ENCODE assay signal across 8 cellular contexts in the genomic region with DNA sequence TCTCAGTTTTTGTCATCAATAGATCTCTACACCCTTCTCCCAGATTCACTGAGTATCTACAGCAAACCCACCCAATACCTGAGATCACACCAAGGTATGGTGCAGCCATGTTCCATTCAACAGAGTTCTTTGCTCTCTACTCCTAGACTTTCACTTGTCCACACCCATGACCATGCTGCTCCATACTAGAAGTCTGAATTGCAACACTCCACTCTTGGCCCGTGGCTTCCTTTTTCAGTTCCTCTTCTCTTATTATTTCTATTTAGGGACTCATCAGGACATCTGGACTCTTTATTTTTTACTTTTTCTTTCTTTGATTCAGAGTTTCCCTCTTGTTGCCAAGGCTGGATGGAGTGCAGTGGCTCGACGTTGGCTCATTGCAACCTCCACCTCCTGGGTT. TPM values are rescaled to one million over a fixed set of nuclear protein-coding genes. Genes with fewer than 3 reads are reported as not detected.
DNase-seq lines count a peak whose midpoint lies in the region; ATAC-seq and TF ChIP-seq lines count a peak whose summit lies in the region.

No MANE protein-coding gene starts in this region.

- no peaks in the 10 kb centered on the region for H3K9me3 Mint-ChIP-seq in CD14-positive monocyte
- no peaks in the 10 kb centered on the region for H3K9me3 Mint-ChIP-seq in activated naive CD8-positive, alpha-beta T cell (ENCODE audit: low read depth)
- no peaks in the 10 kb centered on the region for H3K9me3 Mint-ChIP-seq in memory B cell

- peaks cover 62% of the 10 kb centered on the region for H3K4me1 Mint-ChIP-seq in CD14-positive monocyte
- peaks cover 64% of the 10 kb centered on the region for H3K4me1 Mint-ChIP-seq in activated naive CD8-positive, alpha-beta T cell (ENCODE audit: low read depth)
- peaks cover 41% of the 10 kb centered on the region for H3K4me1 Mint-ChIP-seq in memory B cell

- no peaks in the 10 kb centered on the region for H3K9me3 ChIP-seq in osteoblast (ENCODE audit: low read depth, low read length)

- H3K4me2 ChIP-seq in osteoblast (ENCODE audit: insufficient read depth, low read length): no peak overlapping the region

- intact Hi-C loops in CD14-positive monocyte (cut with micrococcal nuclease): loop anchor here (5.0 to 10.0 kb wide), 4 partner anchors 34 to 282 kb away; partner anchors contain the start of genes CRK (in 1 of the 2), RILP (in 1 of the 2) and SCARF1 (in 1 of the 2)

- H3K4me3 ChIP-seq in osteoblast (ENCODE audit: insufficient read depth, low read length): no peak overlapping the region

- H3K4me3 Mint-ChIP-seq in CD14-positive monocyte (peak overlapping the region; percentile 39 to 67), memory B cell (peak overlapping the region; percentile 68)
- peak overlapping the region; percentile 64 for H3K4me3 Mint-ChIP-seq in activated naive CD8-positive, alpha-beta T cell

- peaks cover 96% of the 10 kb centered on the region for H3K79me2 ChIP-seq in osteoblast (ENCODE audit: insufficient read depth, low read length)

- no peak overlapping the region for H2AFZ ChIP-seq in osteoblast (ENCODE audit: low read length)

- H3K27ac Mint-ChIP-seq in CD14-positive monocyte (peak overlapping the region; percentile 81 to 95 (median 89)), memory B cell (peak overlapping the region; percentile 78)
- peak overlapping the region; percentile 69 for H3K27ac Mint-ChIP-seq in activated naive CD8-positive, alpha-beta T cell

- POLR2A ChIA-PET in HEK293T (lab: Yijun Ruan, JAX): interaction anchor here (0.9 kb wide), 1 partner anchor 93 kb away, joined by 3 read pairs; the partner anchor contains the start of gene CRK

- ATAC-seq in HG03135 (IDR thresholded peaks at IDR 0.05; ENCODE audit: unreplicated experiment) (peak; percentile 57), memory B cell (ENCODE audit: low read depth) (peak; percentile 74)

- no peaks in the 10 kb centered on the region for H3K27me3 ChIP-seq in osteoblast (ENCODE audit: insufficient read depth, low read length)

- peaks cover 27 to 44% of the 10 kb centered on the region in 2 donors for H3K36me3 Mint-ChIP-seq in CD14-positive monocyte
- H3K36me3 Mint-ChIP-seq in activated naive CD8-positive, alpha-beta T cell: peaks cover 9% of the 10 kb centered on the region
- peaks cover 17% of the 10 kb centered on the region for H3K36me3 Mint-ChIP-seq in memory B cell

- H3K36me3 ChIP-seq in osteoblast (ENCODE audit: insufficient read depth, low read length): peaks cover 37% of the 10 kb centered on the region

- H3K27me3 Mint-ChIP-seq in CD14-positive monocyte (ENCODE audit: low read depth in 3 of 3): peaks cover 0 to 2% (median 0%) of the 10 kb centered on the region in 3 donors
- H3K27me3 Mint-ChIP-seq in activated naive CD8-positive, alpha-beta T cell: no peaks in the 10 kb centered on the region
- no peaks in the 10 kb centered on the region for H3K27me3 Mint-ChIP-seq in memory B cell

- TF ChIP-seq CTCF in CD14-positive monocyte (IDR thresholded peaks at IDR 0.05) (no peak), osteoblast (IDR thresholded peaks at IDR 0.05; ENCODE audit: extremely low read depth, low read depth, low read length) (no peak), GM13976 (IDR thresholded peaks at IDR 0.05; ENCODE audit: borderline replicate concordance, control extremely low read depth, extremely low read depth, insufficient read depth, missing control alignments) (no peak)

- CTCF ChIA-PET in HEK293T (lab: Yijun Ruan, JAX): interaction anchor here (0.7 kb wide), 1 partner anchor 153 kb away, joined by 3 read pairs; the partner anchor contains the start of gene INPP5K

- peaks cover 53% of the 10 kb centered on the region for H3K4me1 ChIP-seq in osteoblast (ENCODE audit: insufficient read depth, low read length)

- in situ Hi-C loops in GM13976 (cut with MboI; ENCODE audit: low sequenced_read_pairs, unreplicated experiment): no loop called here

- H3K27ac ChIP-seq in osteoblast (ENCODE audit: low read depth, low read length): no peak overlapping the region

- H4K20me1 ChIP-seq in osteoblast (ENCODE audit: insufficient read depth, low read length): peaks cover 82% of the 10 kb centered on the region

- DNase-seq in CD14-positive monocyte (ENCODE audit: low spot score) (peak; percentile 68), memory B cell (ENCODE audit: low spot score in 2 of 2) (peak in 1 of 2 donors; percentile 42), HEK293T (ENCODE audit: extremely low spot score) (no peak), osteoblast (ENCODE audit: insufficient read length, low spot score, missing footprints) (no peak), superior temporal gyrus (ENCODE audit: extremely low spot score) (no peak), GM13976 (ENCODE audit: low spot score) (no peak)

TF ChIP-seq in HEK293T, 16 proteins besides CTCF, POLR2A, EP300 and RAD21:
- no peak for TF ChIP-seq FOXA1 (IDR thresholded peaks at IDR 0.05)
- TF ChIP-seq FOXM1 (IDR thresholded peaks at IDR 0.05; ENCODE audit: borderline replicate concordance): no peak

RNA-seq across cellular contexts. Expression of gene YWHAE, which starts 37.1 kb away (rescaled TPM):
- 100 to 1,000 TPM; 168 to 185 TPM for polyA plus RNA-seq in CD14-positive monocyte
- 401 and 433 TPM in 2 replicates for total RNA-seq in osteoblast
